Comparison of ENCODE assay signal across 8 cellular contexts in genomic region chr2:65055427-65056214, GRCh38. TPM values are rescaled to one million over a fixed set of nuclear protein-coding genes. Genes with fewer than 3 reads are reported as not detected.
DNase-seq lines count a peak whose midpoint lies in the region; ATAC-seq and TF ChIP-seq lines count a peak whose summit lies in the region.

No MANE protein-coding gene starts in this region.

- peak; percentile 38 for DNase-seq in GM03348 (ENCODE audit: low spot score)
- DNase-seq in T-helper 2 cell: peak in 3 of 5 experiments; percentile 40 to 61 (median 42)
- peak; percentile 64 for DNase-seq in effector CD4-positive, alpha-beta T cell
- peak; percentile 77 for DNase-seq in transverse colon
- DNase-seq in amniotic stem cell (lab: John Stamatoyannopoulos, UW): no peak

- H3K4me3 ChIP-seq in HUES48 (ENCODE audit: low read depth, low read length) (peak overlapping the region; percentile 71), muscle layer of duodenum (ENCODE audit: low read depth in 1 of 2, low read length in 2 of 2) (peak overlapping the region; percentile 87 to 92), transverse colon (peak overlapping the region; percentile 81 to 98 (median 90))

- H3K4me1 ChIP-seq in HUES48 (ENCODE audit: control insufficient read depth, insufficient read depth, low read length) (peaks cover 8% of the 10 kb centered on the region), muscle layer of duodenum (ENCODE audit: control insufficient read depth in 1 of 2, insufficient read depth in 2 of 2, low read length in 2 of 2) (peaks cover 12 to 32% of the 10 kb centered on the region in 2 donors), transverse colon (peaks cover 6 to 51% (median 36%) of the 10 kb centered on the region in 4 donors)

- 0 to 8% methylated on average over 2 to 32 of the region's 41 CpGs for WGBS in transverse colon (ENCODE audit: low coverage in 1 of 2), 2 donors

- in situ Hi-C loops in transverse colon (cut with MboI; ENCODE audit: low pct_ligation_motif_present in 1 of 4, low pct_unique_long_range_greater_than_20kb in 1 of 4, low sequenced_read_pairs in 3 of 4): loop anchor here in 3 of 4 donors (25.0 kb wide), 2 partner anchors 132 to 507 kb away; no protein-coding TSS in a partner anchor

- no peak for TF ChIP-seq CTCF in transverse colon (IDR thresholded peaks at IDR 0.05)

- intact Hi-C loops in transverse colon (cut with DNase I; ENCODE audit: low total_unique reads): loop anchor here (2.0 to 10.0 kb wide), 2 partner anchors 61 to 75 kb away; partner anchors contain the start of gene RAB1A

- no peak for TF ChIP-seq EP300 in transverse colon (IDR thresholded peaks at IDR 0.05; ENCODE audit: low read depth)

- TF ChIP-seq POLR2A in transverse colon (IDR thresholded peaks at IDR 0.05): no peak

- peak overlapping the region; percentile 37 for H3K27ac ChIP-seq in HUES48 (ENCODE audit: low read depth, low read length)
- no peak overlapping the region for H3K27ac ChIP-seq in muscle layer of duodenum (ENCODE audit: low read length)
- H3K27ac ChIP-seq in transverse colon: peak overlapping the region; percentile 94 to 96 (median 96)

- ATAC-seq in GM21515 (IDR thresholded peaks at IDR 0.05; ENCODE audit: unreplicated experiment): peak; percentile 28

- no peaks in the 10 kb centered on the region for H3K9me3 ChIP-seq in HUES48 (ENCODE audit: control insufficient read depth, insufficient read depth, low read length)
- H3K9me3 ChIP-seq in muscle layer of duodenum (ENCODE audit: control insufficient read depth in 1 of 2, low read length in 2 of 2): no peaks in the 10 kb centered on the region
- no peaks in the 10 kb centered on the region for H3K9me3 ChIP-seq in transverse colon

- peak overlapping the region; percentile 26; the same call in 1 of the 2 replicates for H3K9ac ChIP-seq in HUES48 (ENCODE audit: low read depth, low read length)

- H3K27me3 ChIP-seq in HUES48 (ENCODE audit: control insufficient read depth, insufficient read depth, low read length) (no peaks in the 10 kb centered on the region), muscle layer of duodenum (ENCODE audit: low read depth, low read length) (no peaks in the 10 kb centered on the region), transverse colon (no peaks in the 10 kb centered on the region)

- H3K36me3 ChIP-seq in HUES48 (ENCODE audit: control insufficient read depth, insufficient read depth, low read length): 0 out of 2 replicates have a peak, but pooled peaks cover 4% of the 10 kb centered on the region
- H3K36me3 ChIP-seq in muscle layer of duodenum (ENCODE audit: control insufficient read depth in 1 of 2, insufficient read depth in 2 of 2, low read length in 2 of 2): no peaks in the 10 kb centered on the region
- H3K36me3 ChIP-seq in transverse colon: no peaks in the 10 kb centered on the region

RNA-seq across cellular contexts. Expression of gene CEP68, which starts 0.6 kb away (rescaled TPM):
- 10 to 100 TPM; 11.6 to 32.2 (median 15.9) TPM for total RNA-seq in transverse colon
